In the genomic region with DNA sequence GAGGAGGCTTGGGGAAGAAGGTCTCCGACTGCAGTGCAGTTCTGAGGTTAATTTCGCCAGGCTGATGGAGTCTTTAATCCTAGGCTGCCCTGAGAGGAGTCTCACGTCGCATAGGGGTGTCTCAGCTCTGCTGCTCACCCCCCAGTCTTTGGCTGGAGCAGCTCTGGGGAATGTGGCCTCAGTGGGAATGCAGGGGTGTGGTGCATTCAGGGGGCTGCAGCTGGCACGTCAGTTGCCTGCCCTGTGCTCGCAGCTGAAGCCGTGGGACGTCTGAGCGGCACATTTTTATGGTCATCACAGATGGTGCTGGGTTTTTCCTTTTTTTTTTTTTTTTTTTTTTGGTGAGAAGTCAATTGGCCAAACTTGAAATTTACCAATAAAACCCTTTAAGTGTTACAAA, we compare ENCODE assay signal across 24 cellular contexts. TPM values are rescaled to one million over a fixed set of nuclear protein-coding genes. Genes with fewer than 3 reads are reported as not detected.
"Had no signal": no experiment of that assay in that cellular context is flagged by ENCODE, and none has a peak within 500 bp of the region (broad histone marks: within the 10 kb centered on the region; RNA-seq: fewer than 3 reads in every experiment).

No MANE protein-coding gene starts in this region.

- DNase-seq: activated CD4-positive, alpha-beta memory T cell treated with anti-CD3 and anti-CD28 coated beads, Interleukin-2, amount 10 ng/mL, durations not matched to agents 7 days and 5 days; activated CD4-positive, alpha-beta T cell treated with anti-CD3 and anti-CD28 coated beads for 36 hours; activated CD4-positive, alpha-beta T cell treated with anti-CD3 and anti-CD28 coated beads, Interleukin-2, amount 50 U/mL, for 1 hour; activated gamma-delta T cell; activated naive CD4-positive, alpha-beta T cell treated with anti-CD3 and anti-CD28 coated beads for 36 hours; activated T-cell treated with anti-CD3 and anti-CD28 coated beads for 4 hours; activated T-cell treated with anti-CD3 and anti-CD28 coated beads, Interleukin-2, amount 50 U/mL, for 48 hours; amygdala; brain microvascular endothelial cell; cerebellar nuclear complex; NCI-H1048; NCI-H146; NCI-H187 treated with DMSO at 0.1 percent for 48 hours; NCI-H2081 treated with DMSO at 0.1 percent for 48 hours; NCI-H226; NCI-H526 treated with DMSO at 0.1 percent for 48 hours; SK-N-SH; T-helper 1 cell; WERI-Rb-1 had no signal

- H3K36me3 ChIP-seq: brain microvascular endothelial cell, WERI-Rb-1 had no signal

- H3K9me3 ChIP-seq: SK-N-SH had no signal

- H3K27me3 ChIP-seq: brain microvascular endothelial cell, cardiac muscle cell had no signal

- H3K9ac ChIP-seq: SK-N-SH had no signal

- H3K4me2 ChIP-seq: SK-N-SH had no signal

- H3K4me3 ChIP-seq: cardiac muscle cell had no signal

- H3K27ac ChIP-seq: brain microvascular endothelial cell, WERI-Rb-1 had no signal

- ATAC-seq: activated CD4-positive, alpha-beta T cell treated with anti-CD3 and anti-CD28 coated beads for 36 hours; activated T-helper 17 cell treated with anti-CD3 and anti-CD28 coated beads, Interleukin-2, amount 50 U/mL, for 72 hours had no signal

RNA-seq across cellular contexts. Expression of gene ACTN2, which starts 38.2 kb away (rescaled TPM):
- total RNA-seq: activated CD4-positive, alpha-beta memory T cell treated with anti-CD3 and anti-CD28 coated beads, Interleukin-2, amount 10 ng/mL, durations not matched to agents 7 days and 5 days; activated CD8-positive, alpha-beta memory T cell treated with anti-CD3 and anti-CD28 coated beads for 36 hours; OCI-LY7; T-helper 2 cell treated with Interferon-gamma antibody and Interleukin-4, amounts not matched to agents 100 ng/mL and 5 ng/mL, for 36 hours had no signal
